17 cellular contexts compared by ENCODE assay signal in the genomic region with DNA sequence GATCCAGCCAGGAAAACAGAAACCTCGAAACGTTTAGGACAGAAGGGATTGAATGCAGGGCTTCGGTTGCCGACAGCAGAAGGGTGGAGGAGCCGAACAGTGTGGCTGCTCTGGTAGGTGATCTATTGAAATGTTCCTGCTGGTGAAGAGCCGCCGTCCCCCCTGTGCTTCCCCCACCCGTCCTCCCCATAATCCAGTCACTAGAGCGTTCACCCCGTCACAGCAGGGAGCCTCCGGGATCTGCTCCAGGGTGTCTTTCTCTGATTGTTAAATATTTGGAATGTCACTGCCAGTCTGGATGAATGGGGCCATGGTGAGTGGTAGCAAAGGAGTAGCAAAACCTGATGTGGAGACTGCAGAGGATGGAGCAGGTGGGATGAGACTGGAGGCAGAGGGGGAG.
DNase-seq lines count a peak whose midpoint lies in the region; ATAC-seq and TF ChIP-seq lines count a peak whose summit lies in the region.
"Had no signal": no experiment of that assay in that cellular context is flagged by ENCODE, and none has a peak within 500 bp of the region (broad histone marks: within the 10 kb centered on the region; RNA-seq: fewer than 3 reads in every experiment).

No MANE protein-coding gene starts in this region.

- TF ChIP-seq CTCF in WERI-Rb-1 (IDR thresholded peaks at IDR 0.05; ENCODE audit: low read depth, low read length) (no peak), sigmoid colon (IDR thresholded peaks at IDR 0.05) (no peak)

- no peak for ATAC-seq in GM19455 (IDR thresholded peaks at IDR 0.05; ENCODE audit: unreplicated experiment)
- ATAC-seq in GM18502 (IDR thresholded peaks at IDR 0.05; ENCODE audit: poor library complexity, unreplicated experiment) = no peak
- ATAC-seq: A549, SK-N-SH treated with all-trans-retinoic acid at 6 μM for 48 hours had no signal

- H3K27ac Mint-ChIP-seq in activated CD4-positive, alpha-beta memory T cell treated with anti-CD3 and anti-CD28 coated beads, Interleukin-2, amount 10 ng/mL, durations not matched to agents 7 days and 5 days = no peak overlapping the region
- H3K27ac Mint-ChIP-seq in activated CD4-positive, alpha-beta memory T cell treated with anti-CD3 and anti-CD28 coated beads for 36 hours = no peak overlapping the region
- H3K27ac Mint-ChIP-seq in CD8-positive, alpha-beta memory T cell = no peak overlapping the region
- H3K27ac Mint-ChIP-seq: CD4-positive, CD25-positive, alpha-beta regulatory T cell; T-helper 1 cell treated with Interleukin-12 subunit alpha and Interleukin-12 subunit beta and Interleukin-4 antibody, amounts not matched to agents 30 μg/mL and 1 μg/mL, for 36 hours had no signal

- no peaks in the 10 kb centered on the region for H3K36me3 Mint-ChIP-seq in activated CD4-positive, alpha-beta memory T cell treated with anti-CD3 and anti-CD28 coated beads, Interleukin-2, amount 10 ng/mL, durations not matched to agents 7 days and 5 days (ENCODE audit: low read depth)
- H3K36me3 Mint-ChIP-seq in activated CD4-positive, alpha-beta memory T cell treated with anti-CD3 and anti-CD28 coated beads for 36 hours = no peaks in the 10 kb centered on the region
- H3K36me3 Mint-ChIP-seq in CD8-positive, alpha-beta memory T cell = no peaks in the 10 kb centered on the region
- H3K36me3 Mint-ChIP-seq: CD4-positive, CD25-positive, alpha-beta regulatory T cell had no signal

- peak; percentile 2 for DNase-seq in activated CD4-positive, alpha-beta memory T cell treated with anti-CD3 and anti-CD28 coated beads, Interleukin-2, amount 10 ng/mL, durations not matched to agents 7 days and 5 days
- DNase-seq in activated CD4-positive, alpha-beta memory T cell treated with anti-CD3 and anti-CD28 coated beads for 36 hours = no peak
- DNase-seq in NCI-H146 treated with DMSO at 0.1 percent for 48 hours (lab: John Stamatoyannopoulos, UW; ENCODE audit: unreplicated experiment) (peak; percentile 36), WERI-Rb-1 (peak; percentile 65), sigmoid colon (peak; percentile 48)
- DNase-seq in CD8-positive, alpha-beta memory T cell = no peak
- DNase-seq: CD4-positive, CD25-positive, alpha-beta regulatory T cell; KG1; NCI-H1436; NCI-H2171 treated with DMSO at 0.1 percent for 48 hours; Right ventricle myocardium superior had no signal

- TF ChIP-seq POLR2A in sigmoid colon (IDR thresholded peaks at IDR 0.05) = no peak

- H3K27me3 Mint-ChIP-seq in activated CD4-positive, alpha-beta memory T cell treated with anti-CD3 and anti-CD28 coated beads, Interleukin-2, amount 10 ng/mL, durations not matched to agents 7 days and 5 days = peaks cover 30% of the 10 kb centered on the region
- H3K27me3 Mint-ChIP-seq in activated CD4-positive, alpha-beta memory T cell treated with anti-CD3 and anti-CD28 coated beads for 36 hours = peaks cover 28% of the 10 kb centered on the region
- peaks cover 29 to 51% of the 10 kb centered on the region in 2 donors for H3K27me3 Mint-ChIP-seq in CD8-positive, alpha-beta memory T cell

- H3K4me1 ChIP-seq in sigmoid colon = no peaks in the 10 kb centered on the region
- no peaks in the 10 kb centered on the region for H3K4me1 ChIP-seq in CD8-positive, alpha-beta memory T cell (ENCODE audit: insufficient read depth, low read length)
- H3K4me1 ChIP-seq: A549, Peyer's patch had no signal

- whole genome bisulfite sequencing in sigmoid colon, 2 donors = 34 to 35% methylated on average over 11 of the region's 11 CpGs

- no peak for TF ChIP-seq EP300 in sigmoid colon (IDR thresholded peaks at IDR 0.05)

- no peaks in the 10 kb centered on the region for H3K9me3 Mint-ChIP-seq in activated CD4-positive, alpha-beta memory T cell treated with anti-CD3 and anti-CD28 coated beads, Interleukin-2, amount 10 ng/mL, durations not matched to agents 7 days and 5 days
- H3K9me3 Mint-ChIP-seq in activated CD4-positive, alpha-beta memory T cell treated with anti-CD3 and anti-CD28 coated beads for 36 hours = no peaks in the 10 kb centered on the region
- H3K9me3 Mint-ChIP-seq in CD8-positive, alpha-beta memory T cell = no peaks in the 10 kb centered on the region
- H3K9me3 Mint-ChIP-seq: T-helper 1 cell treated with Interleukin-12 subunit alpha and Interleukin-12 subunit beta and Interleukin-4 antibody, amounts not matched to agents 30 μg/mL and 1 μg/mL, for 36 hours had no signal

- CTCF ChIA-PET in activated CD4-positive, alpha-beta memory T cell treated with anti-CD3 and anti-CD28 coated beads, Interleukin-2, amount 10 ng/mL, durations not matched to agents 7 days and 5 days (lab: Charles Lee) = no interaction called here
- CTCF ChIA-PET in activated CD4-positive, alpha-beta memory T cell treated with anti-CD3 and anti-CD28 coated beads for 36 hours (lab: Charles Lee) = no interaction called here
- CTCF ChIA-PET in CD8-positive, alpha-beta memory T cell (lab: Charles Lee) = no interaction called here

- H3K27me3 ChIP-seq in WERI-Rb-1 (ENCODE audit: insufficient read depth, low read depth, severe bottlenecking) (no peaks in the 10 kb centered on the region), sigmoid colon (peaks cover 0 to 47% (median 5%) of the 10 kb centered on the region in 3 donors)
- no peaks in the 10 kb centered on the region for H3K27me3 ChIP-seq in CD8-positive, alpha-beta memory T cell (ENCODE audit: insufficient read depth, low read length, poor library complexity, severe bottlenecking)
- H3K27me3 ChIP-seq: Peyer's patch had no signal

- H3K4me1 Mint-ChIP-seq in activated CD4-positive, alpha-beta memory T cell treated with anti-CD3 and anti-CD28 coated beads, Interleukin-2, amount 10 ng/mL, durations not matched to agents 7 days and 5 days = no peaks in the 10 kb centered on the region
- H3K4me1 Mint-ChIP-seq in activated CD4-positive, alpha-beta memory T cell treated with anti-CD3 and anti-CD28 coated beads for 36 hours (ENCODE audit: low read depth) = no peaks in the 10 kb centered on the region
- H3K4me1 Mint-ChIP-seq in CD8-positive, alpha-beta memory T cell = no peaks in the 10 kb centered on the region
- H3K4me1 Mint-ChIP-seq: CD4-positive, CD25-positive, alpha-beta regulatory T cell had no signal

- H3K9me3 ChIP-seq in WERI-Rb-1 (ENCODE audit: severe bottlenecking) = peaks cover 6% of the 10 kb centered on the region
- peaks cover 0 to 4% (median 2%) of the 10 kb centered on the region in 4 donors for H3K9me3 ChIP-seq in sigmoid colon
- no peaks in the 10 kb centered on the region for H3K9me3 ChIP-seq in CD8-positive, alpha-beta memory T cell (ENCODE audit: low read length)
- H3K9me3 ChIP-seq: A549, Peyer's patch had no signal

- no peak overlapping the region for H3K4me3 Mint-ChIP-seq in activated CD4-positive, alpha-beta memory T cell treated with anti-CD3 and anti-CD28 coated beads, Interleukin-2, amount 10 ng/mL, durations not matched to agents 7 days and 5 days
- H3K4me3 Mint-ChIP-seq in activated CD4-positive, alpha-beta memory T cell treated with anti-CD3 and anti-CD28 coated beads for 36 hours = no peak overlapping the region
- no peak overlapping the region for H3K4me3 Mint-ChIP-seq in CD8-positive, alpha-beta memory T cell
- H3K4me3 Mint-ChIP-seq: T-helper 1 cell treated with Interleukin-12 subunit alpha and Interleukin-12 subunit beta and Interleukin-4 antibody, amounts not matched to agents 30 μg/mL and 1 μg/mL, for 36 hours had no signal

- POLR2A ChIA-PET in activated CD4-positive, alpha-beta memory T cell treated with anti-CD3 and anti-CD28 coated beads, Interleukin-2, amount 10 ng/mL, durations not matched to agents 7 days and 5 days (lab: Charles Lee) = no interaction called here
- POLR2A ChIA-PET in activated CD4-positive, alpha-beta memory T cell treated with anti-CD3 and anti-CD28 coated beads for 36 hours (lab: Charles Lee) = no interaction called here
- POLR2A ChIA-PET in CD8-positive, alpha-beta memory T cell (lab: Charles Lee) = no interaction called here

- intact Hi-C loops in activated CD4-positive, alpha-beta memory T cell treated with anti-CD3 and anti-CD28 coated beads for 36 hours (cut with micrococcal nuclease) = no loop called here
- intact Hi-C loops in sigmoid colon (cut with DNase I) = no loop called here

- no peak overlapping the region for H3K4me3 ChIP-seq in WERI-Rb-1 (ENCODE audit: low read depth, low read length)
- H3K4me3 ChIP-seq in sigmoid colon = no peak overlapping the region
- no peak overlapping the region for H3K4me3 ChIP-seq in CD8-positive, alpha-beta memory T cell (ENCODE audit: low read length)
- H3K4me3 ChIP-seq: A549, Peyer's patch had no signal

- H3K27ac ChIP-seq in WERI-Rb-1 (peak overlapping the region; percentile 89), sigmoid colon (no peak overlapping the region)
- H3K27ac ChIP-seq in CD8-positive, alpha-beta memory T cell (ENCODE audit: low read depth, low read length) = no peak overlapping the region
- H3K27ac ChIP-seq: A549, Peyer's patch had no signal

- H3K36me3 ChIP-seq in WERI-Rb-1 (no peaks in the 10 kb centered on the region), sigmoid colon (no peaks in the 10 kb centered on the region)
- no peaks in the 10 kb centered on the region for H3K36me3 ChIP-seq in CD8-positive, alpha-beta memory T cell (ENCODE audit: insufficient read depth, low read length)
- H3K36me3 ChIP-seq: Peyer's patch had no signal

Comparison
In these comparisons a context has a peak if more than half of its experiments do, and no peak if none do; other contexts are left out.
1. DNase-seq: peak in activated CD4-positive, alpha-beta memory T cell treated with anti-CD3 and anti-CD28 coated beads, Interleukin-2, amount 10 ng/mL, durations not matched to agents 7 days and 5 days (single experiment), NCI-H146 treated with DMSO at 0.1 percent for 48 hours (single experiment), WERI-Rb-1 (single experiment) and sigmoid colon (single experiment); none in activated CD4-positive, alpha-beta memory T cell treated with anti-CD3 and anti-CD28 coated beads for 36 hours (single experiment) and CD8-positive, alpha-beta memory T cell (0 of 5).